Comparison of ENCODE assay signal across 8 cellular contexts in genomic region chr12:18224745-18225144, GRCh38. TPM values are rescaled to one million over a fixed set of nuclear protein-coding genes. Genes with fewer than 3 reads are reported as not detected.
DNase-seq lines count a peak whose midpoint lies in the region; ATAC-seq lines count a peak whose summit lies in the region.

No MANE protein-coding gene starts in this region.

- no peak for ATAC-seq in HG03520 (IDR thresholded peaks at IDR 0.05; ENCODE audit: unreplicated experiment)

- DNase-seq in DMS 273 treated with DMSO at 0.1 percent for 48 hours (lab: John Stamatoyannopoulos, UW), result peak; percentile 7
- peak; percentile 39 for DNase-seq in LoVo (ENCODE audit: low spot score)
- DNase-seq in SK-N-DZ (ENCODE audit: low spot score), result peak; percentile 15
- peak; percentile 3 for DNase-seq in iPS DF 19.7 (ENCODE audit: low read depth, low spot score)
- DNase-seq in DMS153 treated with DMSO at 0.1 percent for 48 hours (lab: John Stamatoyannopoulos, UW; ENCODE audit: unreplicated experiment), result no peak
- no peak for DNase-seq in GM19240 (ENCODE audit: insufficient read length, low spot score)
- no peak for DNase-seq in COLO829 (ENCODE audit: low spot score)

RNA-seq across cellular contexts. Expression of gene PIK3C2G, which starts 36.6 kb away (rescaled TPM):
- not detected in 2 replicates for polyA plus RNA-seq in SK-N-DZ (2014; cell fraction: cytosol; rRNA removed)
- polyA plus RNA-seq in SK-N-DZ (2014; cell fraction: nucleus; rRNA removed), result not detected in 2 replicates

Comparison
In these comparisons a context has a peak if more than half of its experiments do, and no peak if none do; other contexts are left out.
1. DNase-seq: peak in DMS 273 treated with DMSO at 0.1 percent for 48 hours (single experiment), LoVo (single experiment), SK-N-DZ (single experiment) and iPS DF 19.7 (single experiment); none in DMS153 treated with DMSO at 0.1 percent for 48 hours (single experiment), GM19240 (single experiment) and COLO829 (single experiment).